Comparison of ENCODE assay signal across 23 cellular contexts in the genomic region with DNA sequence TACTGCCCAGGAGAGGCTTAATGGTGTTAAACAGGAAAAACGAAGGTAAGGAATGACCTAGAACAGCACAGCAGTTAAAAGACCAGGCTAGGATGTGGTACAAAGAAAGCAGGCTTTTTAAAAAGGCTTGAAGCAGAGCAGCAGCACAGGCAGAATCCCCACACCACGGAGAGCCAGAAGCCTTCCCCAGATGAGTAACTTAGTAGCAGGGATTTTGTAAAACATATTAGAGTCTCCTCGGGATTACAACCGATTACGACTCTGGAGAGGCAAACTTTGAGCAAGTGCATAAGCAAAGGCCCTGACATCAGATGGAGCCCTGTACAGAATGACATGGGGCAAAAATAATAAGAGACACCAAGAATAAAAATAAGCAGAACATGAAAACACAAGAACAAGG.
"Had no signal": no experiment of that assay in that cellular context is flagged by ENCODE, and none has a peak within 500 bp of the region (broad histone marks: within the 10 kb centered on the region; RNA-seq: fewer than 3 reads in every experiment).

No MANE protein-coding gene starts in this region.

- DNase-seq: activated CD8-positive, alpha-beta memory T cell treated with anti-CD3 and anti-CD28 coated beads for 24 hours; activated CD8-positive, alpha-beta memory T cell treated with anti-CD3 and anti-CD28 coated beads, Interleukin-2, amount 50 U/mL, for 4 hours; activated naive CD4-positive, alpha-beta T cell; activated T-cell treated with anti-CD3 and anti-CD28 coated beads, Interleukin-2, amount 50 U/mL, for 4 hours; adrenal gland; effector CD4-positive, alpha-beta T cell; foreskin keratinocyte; immature natural killer cell; nephron progenitor cell; retina; stimulated activated CD4-positive, alpha-beta T cell treated with anti-CD3 and anti-CD28 coated beads, Interleukin-12 subunit alpha, Interleukin-12 subunit beta, amount 100 ng/mL, for 4 hours; stimulated activated CD4-positive, alpha-beta T cell treated with anti-CD3 and anti-CD28 coated beads, Interleukin-4, amount 100 ng/mL, for 4 hours; T1000; upper lobe of right lung had no signal

- H3K9me3 Mint-ChIP-seq: activated T-helper 2 cell treated with anti-CD3 and anti-CD28 coated beads, Interferon-gamma antibody, Interleukin-2, Interleukin-4, amounts not matched to agents 10 μg/mL and 5 μg/mL and 100 μg/mL, durations not matched to agents 14 hours and 24 hours and 36 hours; dendritic cell treated with granulocyte-macrophage colony-stimulating factor and Interleukin-4, amounts not matched to agents 40 ng/mL and 50 ng/mL, for 4 days; T-helper 1 cell treated with Interleukin-12 subunit alpha and Interleukin-12 subunit beta and Interleukin-4 antibody, amounts not matched to agents 30 μg/mL and 1 μg/mL, for 36 hours had no signal

- H3K27ac Mint-ChIP-seq: activated naive CD8-positive, alpha-beta T cell; activated T-helper 2 cell treated with anti-CD3 and anti-CD28 coated beads, Interferon-gamma antibody, Interleukin-2, Interleukin-4, amounts not matched to agents 10 μg/mL and 5 μg/mL and 100 μg/mL, durations not matched to agents 14 hours and 24 hours and 36 hours; dendritic cell treated with granulocyte-macrophage colony-stimulating factor and Interleukin-4, amounts not matched to agents 40 ng/mL and 50 ng/mL, for 4 days; immature natural killer cell; memory B cell; nephron progenitor cell; stimulated activated naive CD8-positive, alpha-beta T cell treated with anti-CD3 and anti-CD28 coated beads, Interleukin-15, Interleukin-2, amounts not matched to agents 100 ng/mL and 50 ng/mL, for 24 hours; T-helper 1 cell treated with Interleukin-12 subunit alpha and Interleukin-12 subunit beta and Interleukin-4 antibody, amounts not matched to agents 30 μg/mL and 1 μg/mL, for 36 hours; WTC11 had no signal

- H3K9me3 ChIP-seq: adrenal gland, SJSA1, testis, upper lobe of right lung had no signal

- H3K27ac ChIP-seq: adrenal gland, foreskin keratinocyte, SJSA1, upper lobe of right lung had no signal

- ATAC-seq: activated T-cell treated with anti-CD3 and anti-CD28 coated beads, Interleukin-2, amount 50 U/mL, for 4 hours; foreskin keratinocyte; WTC11 had no signal

- H3K4me3 ChIP-seq: adrenal gland, SJSA1, testis, upper lobe of right lung had no signal

- H3K4me1 Mint-ChIP-seq: immature natural killer cell, memory B cell, nephron progenitor cell had no signal

- H3K27me3 ChIP-seq: adrenal gland, testis, upper lobe of right lung had no signal

- H3K4me1 ChIP-seq: foreskin keratinocyte, SJSA1, upper lobe of right lung had no signal

- H3K27me3 Mint-ChIP-seq: activated naive CD8-positive, alpha-beta T cell; dendritic cell treated with granulocyte-macrophage colony-stimulating factor and Interleukin-4, amounts not matched to agents 40 ng/mL and 50 ng/mL, for 4 days had no signal

- H3K36me3 ChIP-seq: adrenal gland, SJSA1, upper lobe of right lung had no signal

- H3K36me3 Mint-ChIP-seq: activated naive CD8-positive, alpha-beta T cell; immature natural killer cell had no signal

- H3K4me3 Mint-ChIP-seq: activated naive CD8-positive, alpha-beta T cell; activated T-cell treated with anti-CD3 and anti-CD28 coated beads, Interleukin-2, amount 50 U/mL, for 4 hours; dendritic cell treated with granulocyte-macrophage colony-stimulating factor and Interleukin-4, amounts not matched to agents 40 ng/mL and 50 ng/mL, for 4 days; immature natural killer cell; memory B cell; nephron progenitor cell; stimulated activated naive CD8-positive, alpha-beta T cell treated with anti-CD3 and anti-CD28 coated beads, Interleukin-15, Interleukin-2, amounts not matched to agents 100 ng/mL and 50 ng/mL, for 24 hours; T-helper 1 cell treated with Interleukin-12 subunit alpha and Interleukin-12 subunit beta and Interleukin-4 antibody, amounts not matched to agents 30 μg/mL and 1 μg/mL, for 36 hours; WTC11 had no signal
